8 cellular contexts compared by ENCODE assay signal in the genomic region with DNA sequence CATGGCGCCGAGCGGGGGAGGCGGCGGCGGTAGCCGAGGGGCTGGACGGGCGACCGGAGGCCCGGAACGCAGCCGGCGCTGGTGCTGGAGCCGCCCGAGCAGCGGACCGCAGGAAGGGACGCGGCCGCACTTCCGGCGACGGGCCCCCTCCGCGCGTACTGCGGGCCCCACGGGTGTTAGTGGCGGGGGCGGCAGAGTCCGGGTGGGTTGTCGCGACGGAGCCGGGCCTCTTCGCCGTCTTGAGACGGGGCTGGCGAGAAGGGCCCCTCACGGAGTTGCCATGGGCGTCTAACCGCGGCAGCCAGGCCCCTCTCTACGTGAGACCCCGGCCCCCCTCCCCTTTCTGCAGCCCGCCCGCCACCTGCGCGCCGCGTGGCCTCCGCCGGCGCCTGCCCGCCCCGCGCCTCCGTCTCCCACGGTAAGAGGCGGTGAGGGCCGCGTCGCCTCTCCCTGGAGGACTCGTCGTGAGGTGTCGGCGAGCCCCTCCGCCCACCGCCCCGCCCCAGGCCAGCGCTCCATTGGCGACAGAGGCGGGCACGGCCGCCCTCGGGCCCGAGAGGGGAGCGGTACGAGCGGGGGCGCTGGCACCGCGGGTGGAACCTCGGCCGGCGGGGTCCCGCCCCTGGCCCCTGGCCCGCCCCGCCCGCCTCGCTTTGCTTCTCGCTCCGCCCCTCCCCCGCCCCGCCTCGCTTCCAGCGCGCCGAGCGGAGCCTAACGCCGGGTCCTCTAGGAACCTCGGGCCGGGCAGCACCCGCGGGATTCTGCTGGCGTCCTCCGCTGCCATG. TPM values are rescaled to one million over a fixed set of nuclear protein-coding genes. Genes with fewer than 3 reads are reported as not detected.
DNase-seq lines count a peak whose midpoint lies in the region; ATAC-seq and TF ChIP-seq lines count a peak whose summit lies in the region.

A gene with protein sequence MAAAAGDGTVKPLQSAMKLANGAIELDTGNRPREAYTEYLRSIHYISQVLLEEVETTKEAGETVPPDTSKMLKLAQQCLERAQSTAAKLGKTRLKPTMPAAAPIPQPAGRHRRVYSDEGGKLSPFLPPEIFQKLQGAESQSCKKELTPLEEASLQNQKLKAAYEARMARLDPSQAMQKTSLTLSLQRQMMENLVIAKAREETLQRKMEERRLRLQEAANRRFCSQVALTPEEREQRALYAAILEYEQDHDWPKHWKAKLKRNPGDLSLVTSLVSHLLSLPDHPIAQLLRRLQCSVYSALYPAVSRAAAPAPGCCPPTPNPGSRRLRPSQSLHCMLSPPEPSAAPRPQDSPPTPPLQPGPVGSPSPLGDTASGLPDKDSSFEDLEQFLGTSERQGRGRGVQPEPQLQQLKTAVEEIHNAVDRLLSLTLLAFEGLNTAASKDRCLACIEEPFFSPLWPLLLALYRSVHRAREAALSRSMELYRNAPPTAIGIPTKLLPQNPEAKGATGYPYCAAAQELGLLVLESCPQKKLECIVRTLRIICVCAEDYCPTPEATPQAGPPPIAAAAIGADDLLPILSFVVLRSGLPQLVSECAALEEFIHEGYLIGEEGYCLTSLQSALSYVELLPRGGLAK (minus strand): TSS at position 40 of the 785 bp plus-strand sequence. CDS start 37 bp downstream, at position 3.
A gene with protein sequence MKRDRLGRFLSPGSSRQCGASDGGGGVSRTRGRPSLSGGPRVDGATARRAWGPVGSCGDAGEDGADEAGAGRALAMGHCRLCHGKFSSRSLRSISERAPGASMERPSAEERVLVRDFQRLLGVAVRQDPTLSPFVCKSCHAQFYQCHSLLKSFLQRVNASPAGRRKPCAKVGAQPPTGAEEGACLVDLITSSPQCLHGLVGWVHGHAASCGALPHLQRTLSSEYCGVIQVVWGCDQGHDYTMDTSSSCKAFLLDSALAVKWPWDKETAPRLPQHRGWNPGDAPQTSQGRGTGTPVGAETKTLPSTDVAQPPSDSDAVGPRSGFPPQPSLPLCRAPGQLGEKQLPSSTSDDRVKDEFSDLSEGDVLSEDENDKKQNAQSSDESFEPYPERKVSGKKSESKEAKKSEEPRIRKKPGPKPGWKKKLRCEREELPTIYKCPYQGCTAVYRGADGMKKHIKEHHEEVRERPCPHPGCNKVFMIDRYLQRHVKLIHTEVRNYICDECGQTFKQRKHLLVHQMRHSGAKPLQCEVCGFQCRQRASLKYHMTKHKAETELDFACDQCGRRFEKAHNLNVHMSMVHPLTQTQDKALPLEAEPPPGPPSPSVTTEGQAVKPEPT (plus strand): TSS at position 679 of the 785 bp plus-strand sequence. CDS start 104 bp downstream, at position 783.

- DNase-seq in NCI-H748 (lab: John Stamatoyannopoulos, UW; ENCODE audit: unreplicated experiment): peak; percentile 79
- DNase-seq in NCI-H748 treated with DMSO at 0.1 percent for 48 hours (lab: John Stamatoyannopoulos, UW): no peak
- DNase-seq in NCI-H345 (lab: John Stamatoyannopoulos, UW): peak; percentile 79
- peak; percentile 89 for DNase-seq in activated CD4-positive, alpha-beta T cell treated with anti-CD3 and anti-CD28 coated beads for 48 hours
- peak; percentile 72 for DNase-seq in dedifferentiated amniotic fluid mesenchymal stem cell (ENCODE audit: extremely low spot score)
- peak; percentile 89 to 96 for DNase-seq in left lung
- DNase-seq in stimulated activated CD4-positive, alpha-beta T cell treated with anti-CD3 and anti-CD28 coated beads, Interleukin-2, amount 100 ng/mL, for 48 hours: peak; percentile 81 to 82

- intact Hi-C loops in left lung (cut with DNase I): no loop called here

- peak; percentile 46 for ATAC-seq in HG02981 (IDR thresholded peaks at IDR 0.05; ENCODE audit: unreplicated experiment)
- ATAC-seq in left lung: peak; percentile 80

- TF ChIP-seq CTCF in left lung (IDR thresholded peaks at IDR 0.05): no peak

- no peaks in the 10 kb centered on the region for H3K9me3 ChIP-seq in left lung

- no peaks in the 10 kb centered on the region for H3K27me3 ChIP-seq in left lung

- H3K4me3 ChIP-seq in left lung: peak within 1 kb of the TSS; percentile 79 to 94

- H3K27ac ChIP-seq in left lung: peak within 1 kb of the TSS; percentile 95 to 99

- peaks cover 0 to 35% of the 10 kb centered on the region in 2 donors for H3K36me3 ChIP-seq in left lung

- H3K4me1 ChIP-seq in left lung: peaks cover 23 to 64% of the 10 kb centered on the region in 2 donors

RNA-seq across cellular contexts. Expression of the first gene that starts in this region (rescaled TPM):
- total RNA-seq in left lung: 10 to 100 TPM; 14.3 to 19.0 TPM

RNA-seq across cellular contexts. Expression of the second gene that starts in this region (rescaled TPM):
- total RNA-seq in left lung: 10 to 100 TPM; 22.1 to 28.1 TPM
